ENCODE assay signal across 7 cellular contexts in genomic region chr5:16492398-16493175, GRCh38. TPM values are rescaled to one million over a fixed set of nuclear protein-coding genes. Genes with fewer than 3 reads are reported as not detected.
DNase-seq lines count a peak whose midpoint lies in the region; ATAC-seq, FAIRE-seq and TF ChIP-seq lines count a peak whose summit lies in the region.

No MANE protein-coding gene starts in this region.

- H3K4me1 ChIP-seq in GM23248 (ENCODE audit: insufficient read depth) (peaks cover 17% of the 10 kb centered on the region), heart left ventricle (peaks cover 0 to 59% (median 22%) of the 10 kb centered on the region in 12 donors), small intestine (ENCODE audit: control insufficient read depth in 2 of 2, insufficient read depth in 1 of 2, low read depth in 1 of 2, low read length in 1 of 2) (peaks cover 3% of the 10 kb centered on the region in 2 donors)

- H3K9me2 ChIP-seq in GM23248 (ENCODE audit: insufficient read depth), result no peaks in the 10 kb centered on the region

- WGBS in GM23248 (ENCODE audit: low coverage in 1 of 2, low lambda C conversion rate in 2 of 2, missing lambda C conversion rate in 2 of 2), 2 experiments, result 7 to 15% methylated on average over 11 of the region's 11 CpGs
- 30 to 38% (median 35%) methylated on average over 11 of the region's 11 CpGs for WGBS in heart left ventricle, 4 donors
- WGBS in small intestine, 3 donors, result 11 to 44% (median 35%) methylated on average over 11 of the region's 11 CpGs

- H3F3A ChIP-seq in GM23248 (ENCODE audit: insufficient read depth), result 0 out of 2 replicates have a peak, but pooled peaks cover 10% of the 10 kb centered on the region

- no peaks in the 10 kb centered on the region for H3K9me3 ChIP-seq in GM23248 (ENCODE audit: low read depth)
- peaks cover 0 to 20% (median 2%) of the 10 kb centered on the region in 12 donors for H3K9me3 ChIP-seq in heart left ventricle
- no peaks in the 10 kb centered on the region for H3K9me3 ChIP-seq in small intestine (ENCODE audit: control insufficient read depth, low read depth)

- peak overlapping the region; percentile 72 for H3K4me2 ChIP-seq in GM23248 (ENCODE audit: unreplicated experiment)

- H3K27me3 Mint-ChIP-seq in activated CD4-positive, alpha-beta T cell treated with anti-CD3 and anti-CD28 coated beads, Interleukin-2, amount 10 ng/mL, durations not matched to agents 24 days and 14 days, result no peaks in the 10 kb centered on the region

- no peaks in the 10 kb centered on the region for H3K4me1 Mint-ChIP-seq in activated CD4-positive, alpha-beta T cell treated with anti-CD3 and anti-CD28 coated beads, Interleukin-2, amount 10 ng/mL, durations not matched to agents 24 days and 14 days

- ATAC-seq in heart left ventricle, result peak; percentile 64 to 83 (median 78)

- intact Hi-C loops in heart left ventricle (cut with DNase I), result loop anchor here in 6 of 10 donors (5.0 to 10.0 kb wide), 4 partner anchors 55 to 712 kb away; no protein-coding TSS in a partner anchor
- intact Hi-C loops in activated CD4-positive, alpha-beta T cell treated with anti-CD3 and anti-CD28 coated beads, Interleukin-2, amount 10 ng/mL, durations not matched to agents 24 days and 14 days (cut with micrococcal nuclease), result no loop called here

- in situ Hi-C loops in GM23248 (cut with MboI), result no loop called here

- peak overlapping the region; percentile 26 for H2AFZ ChIP-seq in GM23248

- H3K79me2 ChIP-seq in GM23248 (ENCODE audit: insufficient read depth), result no peaks in the 10 kb centered on the region

- peak overlapping the region; percentile 75 for H3K9ac ChIP-seq in GM23248

- no peaks in the 10 kb centered on the region for H4K20me1 ChIP-seq in GM23248 (ENCODE audit: insufficient read depth)

- no peak for TF ChIP-seq CTCF in heart left ventricle (IDR thresholded peaks at IDR 0.05)

- H3K36me3 ChIP-seq in GM23248 (ENCODE audit: low read depth) (no peaks in the 10 kb centered on the region), heart left ventricle (no peaks in the 10 kb centered on the region), small intestine (ENCODE audit: control insufficient read depth in 2 of 2, insufficient read depth in 2 of 2, low read length in 2 of 2) (no peaks in the 10 kb centered on the region)

- no peak for TF ChIP-seq POLR2A in heart left ventricle (IDR thresholded peaks at IDR 0.05)

- peak; percentile 93 for DNase-seq in GM23248
- peak; percentile 50 for DNase-seq in RCC 7860 (ENCODE audit: low spot score)
- peak in 4 of 5 donors; percentile 34 to 55 (median 46) for DNase-seq in heart left ventricle
- DNase-seq in small intestine, result peak; percentile 79
- DNase-seq in NCI-H1436 treated with DMSO at 0.1 percent for 48 hours (lab: John Stamatoyannopoulos, UW), result no peak
- DNase-seq in activated CD4-positive, alpha-beta T cell treated with anti-CD3 and anti-CD28 coated beads, Interleukin-2, amount 10 ng/mL, durations not matched to agents 24 days and 14 days, result no peak
- no peak for DNase-seq in MV-4-11 (lab: John Stamatoyannopoulos, UW)

- peaks cover 14% of the 10 kb centered on the region for H3K36me3 Mint-ChIP-seq in activated CD4-positive, alpha-beta T cell treated with anti-CD3 and anti-CD28 coated beads, Interleukin-2, amount 10 ng/mL, durations not matched to agents 24 days and 14 days (ENCODE audit: low read depth)

- no peak overlapping the region for H3K27ac Mint-ChIP-seq in activated CD4-positive, alpha-beta T cell treated with anti-CD3 and anti-CD28 coated beads, Interleukin-2, amount 10 ng/mL, durations not matched to agents 24 days and 14 days

- peaks cover 10% of the 10 kb centered on the region for H3K9me3 Mint-ChIP-seq in activated CD4-positive, alpha-beta T cell treated with anti-CD3 and anti-CD28 coated beads, Interleukin-2, amount 10 ng/mL, durations not matched to agents 24 days and 14 days

- H3K4me3 Mint-ChIP-seq in activated CD4-positive, alpha-beta T cell treated with anti-CD3 and anti-CD28 coated beads, Interleukin-2, amount 10 ng/mL, durations not matched to agents 24 days and 14 days, result no peak overlapping the region

- FAIRE-seq in RCC 7860 (lab: Jason Lieb, UNC) (peak; percentile 33), small intestine (lab: Jason Lieb, UNC) (no peak)

- H3K4me3 ChIP-seq in GM23248 (peak overlapping the region; percentile 7), heart left ventricle (no peak overlapping the region), small intestine (ENCODE audit: low read depth in 1 of 2, low read length in 2 of 2) (no peak overlapping the region)

- H3K27ac ChIP-seq in GM23248 (peak overlapping the region; percentile 69), heart left ventricle (peak overlapping the region; percentile 41 to 82 (median 79)), small intestine (ENCODE audit: low read depth in 1 of 2, low read length in 1 of 2) (no peak overlapping the region)

- H3K27me3 ChIP-seq in GM23248 (replicated peaks; ENCODE audit: insufficient read depth), result no peaks in the 10 kb centered on the region
- no peaks in the 10 kb centered on the region for H3K27me3 ChIP-seq in heart left ventricle
- H3K27me3 ChIP-seq in small intestine (ENCODE audit: control insufficient read depth in 2 of 2, insufficient read depth in 2 of 2, low read length in 2 of 2), result no peaks in the 10 kb centered on the region

RNA-seq across cellular contexts. Expression of gene ZNF622, which starts 27.0 kb away (rescaled TPM):
- 50.7 and 58.1 TPM in 2 replicates for total RNA-seq in GM23248 (2014; rRNA removed; shearing (Covaris generic))
- polyA plus RNA-seq in GM23248 (2016; fragmentation: Nextera tagmentation; extraction: Ambion mirVana), result 52.1 and 54.6 TPM in 2 replicates
- total RNA-seq in heart left ventricle, result 10 to 100 TPM; 43.7 to 97.3 (median 58.4) TPM
- polyA plus RNA-seq in heart left ventricle, result 100 to 1,000 TPM in 1 of 2 donors, 10 to 100 TPM in 1; 48.9 to 171 TPM
- polyA plus RNA-seq in small intestine, result 10 to 100 TPM; 23.0 to 37.3 (median 30.9) TPM
- 40.7 and 43.0 TPM in 2 replicates for total RNA-seq in activated CD4-positive, alpha-beta T cell treated with anti-CD3 and anti-CD28 coated beads, Interleukin-2, amount 10 ng/mL, durations not matched to agents 24 days and 14 days

Comparison
In these comparisons a context has a peak if more than half of its experiments do, and no peak if none do; other contexts are left out.
1. DNase-seq: peak in GM23248 (single experiment), RCC 7860 (single experiment), heart left ventricle (4 of 5) and small intestine (single experiment); none in NCI-H1436 treated with DMSO at 0.1 percent for 48 hours (single experiment), activated CD4-positive, alpha-beta T cell treated with anti-CD3 and anti-CD28 coated beads, Interleukin-2, amount 10 ng/mL, durations not matched to agents 24 days and 14 days (single experiment) and MV-4-11 (single experiment).
2. H3K27ac ChIP-seq: peak in GM23248 (single experiment) and heart left ventricle (12 of 12); none in small intestine (0 of 2).